In genomic region chr11:575996-576756, GRCh38 we compare ENCODE assay signal across 8 cellular contexts. TPM values are rescaled to one million over a fixed set of nuclear protein-coding genes. Genes with fewer than 3 reads are reported as not detected.
DNase-seq lines count a peak whose midpoint lies in the region; TF ChIP-seq lines count a peak whose summit lies in the region.

Gene PHRF1 (plus strand): TSS chr11:576470. CDS start chr11:581513, 5,043 bp downstream.

- no peaks in the 10 kb centered on the region for H4K20me1 ChIP-seq in H9 (ENCODE audit: control insufficient read depth, insufficient read depth, insufficient read length)

- no peak within 1 kb of the TSS for H3K56ac ChIP-seq in H9 (ENCODE audit: insufficient read length, low read depth, low read length)

- peak within 1 kb of the TSS; percentile 94 for H3K4me2 ChIP-seq in H9 (ENCODE audit: insufficient read depth, insufficient read length, low read length)

- H3K27me3 ChIP-seq in H9 (ENCODE audit: insufficient read depth, low read length) (no peaks in the 10 kb centered on the region; the same call in 1 of the 2 replicates), MG63 (no peaks in the 10 kb centered on the region)

- H3K79me1 ChIP-seq in H9 (ENCODE audit: insufficient read depth, low read depth, low read length, poor library complexity, severe bottlenecking): peaks cover 10% of the 10 kb centered on the region

- no peak within 1 kb of the TSS for H2BK5ac ChIP-seq in H9 (ENCODE audit: insufficient read length, low read length)

- no peaks in the 10 kb centered on the region for H3K9me3 ChIP-seq in H9 (ENCODE audit: control insufficient read depth, low read depth, low read length)
- H3K9me3 ChIP-seq in MG63: peaks cover 2% of the 10 kb centered on the region; the same call in 1 of the 2 replicates

- no peak within 1 kb of the TSS; the same call in 1 of the 2 replicates for H3K4ac ChIP-seq in H9 (ENCODE audit: low read depth, low read length)

- H3K36me3 Mint-ChIP-seq in H9 (ENCODE audit: insufficient read depth in 1 of 3, low read depth in 3 of 3) (peaks cover 3 to 11% (median 5%) of the 10 kb centered on the region in 3 experiments; a peak in 6 of 7 replicates), nephron progenitor cell (ENCODE audit: low read depth) (peaks cover 3% of the 10 kb centered on the region)
- H3K36me3 Mint-ChIP-seq in stimulated activated naive CD8-positive, alpha-beta T cell treated with anti-CD3 and anti-CD28 coated beads, Interleukin-15, Interleukin-2, amounts not matched to agents 100 ng/mL and 50 ng/mL, for 24 hours (ENCODE audit: low read depth): peaks cover 13% of the 10 kb centered on the region

- TF ChIP-seq CTCF in H9 (conservative IDR thresholded peaks at IDR 0.05): no peak
- TF ChIP-seq CTCF in fibroblast of the aortic adventitia (IDR thresholded peaks at IDR 0.05; ENCODE audit: insufficient read depth, low read length): no peak
- TF ChIP-seq CTCF in nephron progenitor cell (IDR thresholded peaks at IDR 0.05): no peak

- H3K23ac ChIP-seq in H9 (ENCODE audit: insufficient read length, low read depth, low read length): peak within 1 kb of the TSS; percentile 19

- H3K9me3 Mint-ChIP-seq in H9: no peaks in the 10 kb centered on the region
- no peaks in the 10 kb centered on the region for H3K9me3 Mint-ChIP-seq in nephron progenitor cell
- H3K9me3 Mint-ChIP-seq in stimulated activated naive CD8-positive, alpha-beta T cell treated with anti-CD3 and anti-CD28 coated beads, Interleukin-15, Interleukin-2, amounts not matched to agents 100 ng/mL and 50 ng/mL, for 24 hours: no peaks in the 10 kb centered on the region

- H3K4me3 Mint-ChIP-seq in H9: peak within 1 kb of the TSS; percentile 90 to 95
- peak within 1 kb of the TSS; percentile 96 for H3K4me3 Mint-ChIP-seq in nephron progenitor cell
- peak within 1 kb of the TSS; percentile 92 for H3K4me3 Mint-ChIP-seq in stimulated activated naive CD8-positive, alpha-beta T cell treated with anti-CD3 and anti-CD28 coated beads, Interleukin-15, Interleukin-2, amounts not matched to agents 100 ng/mL and 50 ng/mL, for 24 hours

- WGBS in H9 (ENCODE audit: extremely low coverage, insufficient read length, low lambda C conversion rate): no CpG with 5 or more reads among the region's 97 CpGs

- H3K27ac Mint-ChIP-seq in H9 (peak within 1 kb of the TSS; percentile 100), nephron progenitor cell (peak within 1 kb of the TSS; percentile 100)
- peak within 1 kb of the TSS; percentile 99 for H3K27ac Mint-ChIP-seq in stimulated activated naive CD8-positive, alpha-beta T cell treated with anti-CD3 and anti-CD28 coated beads, Interleukin-15, Interleukin-2, amounts not matched to agents 100 ng/mL and 50 ng/mL, for 24 hours

- peak within 1 kb of the TSS; percentile 12 for H3K27ac ChIP-seq in H9 (ENCODE audit: insufficient read length, low read depth, low read length)

- peak within 1 kb of the TSS; percentile 93 for H3K9ac ChIP-seq in H9 (ENCODE audit: extremely low read depth, insufficient read length, low read length)

- peaks cover 40% of the 10 kb centered on the region; the same call in 1 of the 2 replicates for H3K79me2 ChIP-seq in H9 (ENCODE audit: insufficient read depth, low read length)

- no peaks in the 10 kb centered on the region for H3K4me1 ChIP-seq in H9 (ENCODE audit: insufficient read depth, low read length)

- H3K4me1 Mint-ChIP-seq in H9 (peaks cover 29 to 33% of the 10 kb centered on the region in 2 experiments), nephron progenitor cell (peaks cover 64% of the 10 kb centered on the region)
- H3K4me1 Mint-ChIP-seq in stimulated activated naive CD8-positive, alpha-beta T cell treated with anti-CD3 and anti-CD28 coated beads, Interleukin-15, Interleukin-2, amounts not matched to agents 100 ng/mL and 50 ng/mL, for 24 hours (ENCODE audit: low read depth): peaks cover 48% of the 10 kb centered on the region

- H4K91ac ChIP-seq in H9 (ENCODE audit: insufficient read length, low read depth, low read length): no peak within 1 kb of the TSS

- H3K27me3 Mint-ChIP-seq in H9 (ENCODE audit: low read depth) (peaks cover 14% of the 10 kb centered on the region), nephron progenitor cell (ENCODE audit: low read depth, poor library complexity) (peaks cover 4% of the 10 kb centered on the region)
- peaks cover 12% of the 10 kb centered on the region for H3K27me3 Mint-ChIP-seq in stimulated activated naive CD8-positive, alpha-beta T cell treated with anti-CD3 and anti-CD28 coated beads, Interleukin-15, Interleukin-2, amounts not matched to agents 100 ng/mL and 50 ng/mL, for 24 hours

- H4K8ac ChIP-seq in H9 (replicated peaks; ENCODE audit: insufficient read length, low read depth, low read length): no peak within 1 kb of the TSS

- no peak within 1 kb of the TSS for H2AK5ac ChIP-seq in H9 (ENCODE audit: insufficient read length, low read length)

- peaks cover 38% of the 10 kb centered on the region for H3K36me3 ChIP-seq in MG63

- no peak within 1 kb of the TSS for H4K5ac ChIP-seq in H9 (ENCODE audit: insufficient read length, low read depth, low read length)

- H3K14ac ChIP-seq in H9 (ENCODE audit: insufficient read depth, low read length): peak within 1 kb of the TSS; percentile 100

- H3K18ac ChIP-seq in H9 (ENCODE audit: insufficient read length, low read depth, low read length): peak within 1 kb of the TSS; percentile 100

- DNase-seq in ELR (ENCODE audit: low read depth) (peak; percentile 95), H9 (peak; percentile 94), MG63 (peak; percentile 96), SHP77 (lab: John Stamatoyannopoulos, UW) (peak; percentile 61 to 65), fibroblast of the aortic adventitia (ENCODE audit: low read depth) (peak; percentile 95), nephron progenitor cell (peak; percentile 97)
- peak; percentile 91 for DNase-seq in activated effector memory CD4-positive, alpha-beta T cell treated with Interleukin-2 at 50 U/mL for 16 hours

- H3K4me3 ChIP-seq in MG63: peak within 1 kb of the TSS; percentile 100
- H3K4me3 ChIP-seq in fibroblast of the aortic adventitia (ENCODE audit: low read depth, low read length): peak within 1 kb of the TSS; percentile 98

- no peak within 1 kb of the TSS for H2BK12ac ChIP-seq in H9 (ENCODE audit: insufficient read length, low read depth, low read length)

- peak within 1 kb of the TSS; percentile 95 for H2BK120ac ChIP-seq in H9 (ENCODE audit: low read depth, low read length, poor library complexity, severe bottlenecking)

- H2BK15ac ChIP-seq in H9 (ENCODE audit: low read depth, low read length): no peak within 1 kb of the TSS

- H2BK20ac ChIP-seq in H9 (ENCODE audit: low read depth, low read length, poor library complexity, severe bottlenecking): no peak within 1 kb of the TSS

- H3K23me2 ChIP-seq in H9 (ENCODE audit: insufficient read length, low read depth, low read length, poor library complexity, severe bottlenecking): peaks cover 16% of the 10 kb centered on the region

- no peak within 1 kb of the TSS for H2AFZ ChIP-seq in H9 (ENCODE audit: low read length)

- no peak within 1 kb of the TSS for H3T11ph ChIP-seq in H9 (ENCODE audit: low read length)

RNA-seq across cellular contexts. Expression of gene PHRF1, which starts in this region (rescaled TPM):
- 48.9 and 50.6 TPM in 2 replicates for total RNA-seq in H9 (2021)
- total RNA-seq in MG63 (2014; rRNA removed; shearing (Covaris generic); ENCODE audit: low replicate concordance): 35.4 and 55.2 TPM in 2 replicates
- total RNA-seq in fibroblast of the aortic adventitia (ENCODE audit: low replicate concordance): 27.6 and 37.5 TPM in 2 replicates

Comparison
In these comparisons a context has a peak if more than half of its experiments do, and no peak if none do; other contexts are left out.
1. Peak in every context shown above with its lines: DNase-seq, H3K4me3 ChIP-seq and H3K27ac ChIP-seq.